In genomic region chr3:187986514-187986934, GRCh38 we compare ENCODE assay signal across 8 cellular contexts.
DNase-seq lines count a peak whose midpoint lies in the region; ATAC-seq and TF ChIP-seq lines count a peak whose summit lies in the region.

No MANE protein-coding gene starts in this region.

- H3K4me3 ChIP-seq in HFF-Myc (replicated peaks; ENCODE audit: low read depth, low read length) (no peak overlapping the region), epithelial cell of esophagus (ENCODE audit: low read length) (no peak overlapping the region)

- TF ChIP-seq CTCF in HFF-Myc (IDR thresholded peaks at IDR 0.05; ENCODE audit: low read depth, low read length, missing control alignments) (no peak), epithelial cell of esophagus (IDR thresholded peaks at IDR 0.05; ENCODE audit: insufficient read depth, low read depth, low read length, missing control alignments) (no peak)

- ATAC-seq in GM21360 (IDR thresholded peaks at IDR 0.05; ENCODE audit: unreplicated experiment): no peak
- no peak for ATAC-seq in GM21576 (IDR thresholded peaks at IDR 0.05; ENCODE audit: unreplicated experiment)

- DNase-seq in HFF-Myc (ENCODE audit: extremely low read depth, low read depth): peak; percentile 62
- peak; percentile 13 for DNase-seq in SW480 (ENCODE audit: low spot score)
- peak; percentile 93 for DNase-seq in epithelial cell of esophagus (ENCODE audit: low read depth)
- DNase-seq in stimulated activated CD4-positive, alpha-beta T cell treated with anti-CD3 and anti-CD28 coated beads, Interleukin-4, amount 100 ng/mL, for 48 hours (ENCODE audit: low read depth in 2 of 2): peak; percentile 28 to 45
- no peak for DNase-seq in NCI-H1092 (lab: John Stamatoyannopoulos, UW)
- DNase-seq in NCI-H510A treated with DMSO at 0.1 percent for 48 hours (lab: John Stamatoyannopoulos, UW): no peak

Comparison
In these comparisons a context has a peak if more than half of its experiments do, and no peak if none do; other contexts are left out.
1. DNase-seq: peak in HFF-Myc (single experiment), SW480 (single experiment), epithelial cell of esophagus (single experiment) and stimulated activated CD4-positive, alpha-beta T cell treated with anti-CD3 and anti-CD28 coated beads, Interleukin-4, amount 100 ng/mL, for 48 hours (2 of 2); none in NCI-H1092 (single experiment) and NCI-H510A treated with DMSO at 0.1 percent for 48 hours (single experiment).